23 cellular contexts compared by ENCODE assay signal in genomic region chr10:31820794-31821369, GRCh38.
A peak's percentile ranks its signal among the peaks of the same experiment; 100 is the strongest.
DNase-seq lines count a peak whose midpoint lies in the region; ATAC-seq, FAIRE-seq and TF ChIP-seq lines count a peak whose summit lies in the region.
"Had no signal": no experiment of that assay in that cellular context is flagged by ENCODE, and none has a peak within 500 bp of the region (broad histone marks: within the 10 kb centered on the region; RNA-seq: fewer than 3 reads in every experiment).

No MANE protein-coding gene starts in this region.

- H3K36me3 Mint-ChIP-seq in CD8-positive, alpha-beta memory T cell, result peaks cover 0 to 64% (median 13%) of the 10 kb centered on the region in 3 donors

- ATAC-seq in pancreas (no peak), HG03039 (IDR thresholded peaks at IDR 0.05; ENCODE audit: unreplicated experiment) (no peak)
- ATAC-seq: A549, GM12878 had no signal

- no CpG with 5 or more reads among the region's 3 CpGs for WGBS in mesenchymal stem cell
- WGBS in pancreas, 2 donors, result 69 to 74% methylated on average over 3 of the region's 3 CpGs

- H3K4me3 Mint-ChIP-seq in CD8-positive, alpha-beta memory T cell, result no peak overlapping the region
- H3K4me3 Mint-ChIP-seq: B cell, CD14-positive monocyte, HFFc6 had no signal

- POLR2A ChIA-PET in CD8-positive, alpha-beta memory T cell (lab: Charles Lee), result no interaction called here

- H2BK120ac ChIP-seq in mesenchymal stem cell (ENCODE audit: low read depth, low read length), result no peak overlapping the region

- H2AFZ ChIP-seq in mesenchymal stem cell (ENCODE audit: low read depth, low read length), result no peak overlapping the region

- DNase-seq in EH (ENCODE audit: low read depth), result peak; percentile 13
- DNase-seq in adipocyte (ENCODE audit: low read depth), result peak; percentile 24
- no peak for DNase-seq in mesenchymal stem cell
- DNase-seq in pancreas, result no peak
- DNase-seq in NCI-H748 (lab: John Stamatoyannopoulos, UW; ENCODE audit: unreplicated experiment), result no peak
- no peak for DNase-seq in CD8-positive, alpha-beta memory T cell
- DNase-seq: DMS79 treated with DMSO at 0.1 percent for 48 hours, H7, HFFc6, NCI-H1105, NCI-H146, NCI-H2081, NCI-H2171, NCI-H345, NCI-H526, Right ventricle myocardium superior had no signal

- TF ChIP-seq CTCF in pancreas (IDR thresholded peaks at IDR 0.05), result no peak

- no peak overlapping the region for H2BK15ac ChIP-seq in mesenchymal stem cell (ENCODE audit: low read depth, poor library complexity, severe bottlenecking)

- H2BK12ac ChIP-seq in mesenchymal stem cell (ENCODE audit: low read length in 2 of 2), result no peak overlapping the region

- no peak overlapping the region for H3K4ac ChIP-seq in mesenchymal stem cell (ENCODE audit: low read depth in 1 of 2, low read length in 2 of 2)

- H2AK5ac ChIP-seq in mesenchymal stem cell (ENCODE audit: low read length, severe bottlenecking), result no peak overlapping the region

- H3K18ac ChIP-seq in mesenchymal stem cell (ENCODE audit: low read depth in 1 of 2, low read length in 2 of 2), result no peak overlapping the region

- peaks cover 0 to 1% (median 0%) of the 10 kb centered on the region in 3 donors for H3K4me1 Mint-ChIP-seq in CD8-positive, alpha-beta memory T cell
- H3K4me1 Mint-ChIP-seq: B cell, CD14-positive monocyte had no signal

- peak; percentile 56 for FAIRE-seq in pancreas (lab: Jason Lieb, UNC)
- FAIRE-seq: A549, GM12878, HTR-8/SVneo had no signal

- H3K9ac ChIP-seq in adipocyte (ENCODE audit: low read length) (no peak overlapping the region), mesenchymal stem cell (ENCODE audit: low read length) (peak overlapping the region; percentile 31)
- H3K9ac ChIP-seq: KMS-11 had no signal

- H3K27ac ChIP-seq in mesenchymal stem cell (ENCODE audit: low read length, poor library complexity, severe bottlenecking) (no peak overlapping the region), pancreas (no peak overlapping the region)
- no peak overlapping the region for H3K27ac ChIP-seq in CD8-positive, alpha-beta memory T cell (ENCODE audit: low read depth, low read length)
- H3K27ac ChIP-seq: A549, KMS-11 had no signal

- H3K79me1 ChIP-seq in mesenchymal stem cell (replicated peaks; ENCODE audit: low read length, poor library complexity, severe bottlenecking), result peaks cover 3% of the 10 kb centered on the region

- H3K4me1 ChIP-seq in adipocyte (ENCODE audit: control insufficient read depth, insufficient read depth, low read length), result peaks cover 41% of the 10 kb centered on the region
- H3K4me1 ChIP-seq in mesenchymal stem cell (ENCODE audit: control insufficient read depth, insufficient read depth, low read depth, low read length), result peaks cover 1% of the 10 kb centered on the region
- H3K4me1 ChIP-seq in pancreas, result peaks cover 0 to 8% (median 0%) of the 10 kb centered on the region in 3 donors
- no peaks in the 10 kb centered on the region for H3K4me1 ChIP-seq in CD8-positive, alpha-beta memory T cell (ENCODE audit: insufficient read depth, low read length)
- H3K4me1 ChIP-seq: A549 had no signal

- H3K9me3 Mint-ChIP-seq in CD8-positive, alpha-beta memory T cell, result no peaks in the 10 kb centered on the region
- H3K9me3 Mint-ChIP-seq: CD14-positive monocyte, HFFc6 had no signal

- no peak overlapping the region for H3K27ac Mint-ChIP-seq in CD8-positive, alpha-beta memory T cell
- H3K27ac Mint-ChIP-seq: B cell, CD14-positive monocyte, HFFc6 had no signal

- H4K8ac ChIP-seq in mesenchymal stem cell (ENCODE audit: low read length), result no peak overlapping the region

- no peak overlapping the region for H3K23ac ChIP-seq in mesenchymal stem cell (ENCODE audit: low read length in 2 of 2)

- intact Hi-C loops in pancreas (cut with DNase I), result no loop called here

- H3K4me3 ChIP-seq in adipocyte (ENCODE audit: low read length) (no peak overlapping the region), mesenchymal stem cell (ENCODE audit: insufficient read depth in 1 of 2, low read depth in 1 of 2, low read length in 2 of 2) (no peak overlapping the region), pancreas (no peak overlapping the region)
- no peak overlapping the region for H3K4me3 ChIP-seq in CD8-positive, alpha-beta memory T cell (ENCODE audit: low read length)
- H3K4me3 ChIP-seq: A549, GM12878 had no signal

- H4K91ac ChIP-seq in mesenchymal stem cell (ENCODE audit: low read length), result no peak overlapping the region

- H3K9me3 ChIP-seq in adipocyte (ENCODE audit: control insufficient read depth, low read length), result no peaks in the 10 kb centered on the region
- no peaks in the 10 kb centered on the region for H3K9me3 ChIP-seq in mesenchymal stem cell (ENCODE audit: control insufficient read depth, low read length)
- H3K9me3 ChIP-seq in pancreas, result no peaks in the 10 kb centered on the region
- H3K9me3 ChIP-seq in CD8-positive, alpha-beta memory T cell (ENCODE audit: low read length), result no peaks in the 10 kb centered on the region
- H3K9me3 ChIP-seq: A549 had no signal

- CTCF ChIA-PET in CD8-positive, alpha-beta memory T cell (lab: Charles Lee), result no interaction called here

- H3K27me3 Mint-ChIP-seq in CD8-positive, alpha-beta memory T cell, result no peaks in the 10 kb centered on the region
- H3K27me3 Mint-ChIP-seq: B cell had no signal

- H3K36me3 ChIP-seq in adipocyte (ENCODE audit: control insufficient read depth, insufficient read depth, low read length, severe bottlenecking), result peaks cover 28% of the 10 kb centered on the region
- peaks cover 0 to 48% of the 10 kb centered on the region in 2 experiments for H3K36me3 ChIP-seq in mesenchymal stem cell (ENCODE audit: control insufficient read depth in 1 of 2, insufficient read depth in 2 of 2, low read depth in 1 of 2, low read length in 2 of 2)
- no peaks in the 10 kb centered on the region for H3K36me3 ChIP-seq in pancreas
- H3K36me3 ChIP-seq in CD8-positive, alpha-beta memory T cell (ENCODE audit: insufficient read depth, low read length), result no peaks in the 10 kb centered on the region

- no peak overlapping the region for H3K14ac ChIP-seq in mesenchymal stem cell (ENCODE audit: low read length in 2 of 2)

- no peak overlapping the region for H2BK5ac ChIP-seq in mesenchymal stem cell (ENCODE audit: low read depth, low read length, poor library complexity, severe bottlenecking)

- H3K4me2 ChIP-seq in mesenchymal stem cell (ENCODE audit: low read length, poor library complexity, severe bottlenecking), result no peak overlapping the region
- H3K4me2 ChIP-seq: A549, KMS-11 had no signal

- H3K27me3 ChIP-seq in adipocyte (replicated peaks; ENCODE audit: control insufficient read depth, insufficient read depth, low read length) (no peaks in the 10 kb centered on the region), mesenchymal stem cell (ENCODE audit: control insufficient read depth in 1 of 2, insufficient read depth in 1 of 2, low read length in 2 of 2) (no peaks in the 10 kb centered on the region), pancreas (no peaks in the 10 kb centered on the region)
- no peaks in the 10 kb centered on the region for H3K27me3 ChIP-seq in CD8-positive, alpha-beta memory T cell (ENCODE audit: insufficient read depth, low read length, poor library complexity, severe bottlenecking)

Comparison
In these comparisons a context has a peak if more than half of its experiments do, and no peak if none do; other contexts are left out.
1. DNase-seq: peak in EH (single experiment) and adipocyte (single experiment); none in mesenchymal stem cell (single experiment), pancreas (0 of 6), NCI-H748 (single experiment) and CD8-positive, alpha-beta memory T cell (0 of 5).